In the genomic region with DNA sequence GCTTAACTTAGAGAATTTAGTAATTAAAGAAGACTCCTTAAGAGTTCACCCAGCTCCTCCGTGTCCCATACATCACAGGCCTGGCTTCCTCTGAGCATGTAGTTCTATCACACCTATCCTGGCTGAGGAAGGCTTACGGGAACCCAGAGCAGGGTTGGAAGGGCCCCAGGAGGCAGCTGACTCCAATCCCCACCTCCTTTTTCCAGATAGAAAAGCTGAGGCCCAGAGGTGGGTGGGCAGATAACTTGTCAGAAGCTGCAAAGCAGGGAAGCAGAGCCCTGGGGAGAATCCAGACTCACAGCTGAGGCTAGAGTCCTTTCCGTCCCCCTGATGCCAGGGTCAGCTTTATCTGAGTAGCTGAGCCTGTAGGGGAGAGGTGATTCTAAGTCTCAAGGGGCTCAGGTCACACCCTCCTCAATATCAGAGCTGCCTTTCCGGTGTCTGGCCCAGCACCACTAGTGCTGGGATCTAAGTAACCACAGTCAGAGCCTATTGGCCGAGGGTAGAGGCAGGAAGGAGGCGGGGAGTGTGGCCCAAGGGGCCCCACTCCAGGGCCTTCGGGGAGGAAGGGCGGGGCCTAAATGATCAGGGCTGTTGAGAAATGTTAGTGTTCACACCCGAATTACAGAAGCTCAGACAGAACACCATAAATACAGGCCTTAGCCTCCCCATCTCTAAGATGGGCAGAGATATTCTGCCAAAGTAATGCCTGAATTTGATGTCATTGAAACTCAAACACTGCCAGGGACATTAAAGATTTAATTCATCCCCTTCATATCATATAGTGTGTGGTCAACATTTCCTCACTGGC, we compare ENCODE assay signal across 1 cellular context.
TF ChIP-seq lines count a peak whose summit lies in the region.

No MANE protein-coding gene starts in this region.

TF ChIP-seq in endothelial cell of umbilical vein, 7 proteins besides CTCF, POLR2A, EP300 and RAD21:
- TF ChIP-seq MYC (IDR thresholded peaks at IDR 0.05; ENCODE audit: low read depth, low read length), result no peak
- TF ChIP-seq JUN (IDR thresholded peaks at IDR 0.05; ENCODE audit: borderline replicate concordance, insufficient read depth, insufficient read length, low read depth), result no peak
- no peak for TF ChIP-seq FOS (IDR thresholded peaks at IDR 0.05; ENCODE audit: borderline replicate concordance, insufficient read depth, low read length)
- no peak for TF ChIP-seq GATA2 (IDR thresholded peaks at IDR 0.05; ENCODE audit: insufficient read depth, insufficient read length, low read depth, low read length)
- TF ChIP-seq EZH2 (IDR thresholded peaks at IDR 0.05; ENCODE audit: borderline replicate concordance, low read depth, low read length, severe bottlenecking), result no peak
- TF ChIP-seq POLR2AphosphoS5 (IDR thresholded peaks at IDR 0.05; ENCODE audit: insufficient read depth, low read depth, low read length), result no peak
- TF ChIP-seq, protein P1, sequence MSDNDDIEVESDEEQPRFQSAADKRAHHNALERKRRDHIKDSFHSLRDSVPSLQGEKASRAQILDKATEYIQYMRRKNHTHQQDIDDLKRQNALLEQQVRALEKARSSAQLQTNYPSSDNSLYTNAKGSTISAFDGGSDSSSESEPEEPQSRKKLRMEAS (IDR thresholded peaks at IDR 0.05; ENCODE audit: insufficient read depth, insufficient read length), result no peak
